11 cellular contexts compared by ENCODE assay signal in the genomic region with DNA sequence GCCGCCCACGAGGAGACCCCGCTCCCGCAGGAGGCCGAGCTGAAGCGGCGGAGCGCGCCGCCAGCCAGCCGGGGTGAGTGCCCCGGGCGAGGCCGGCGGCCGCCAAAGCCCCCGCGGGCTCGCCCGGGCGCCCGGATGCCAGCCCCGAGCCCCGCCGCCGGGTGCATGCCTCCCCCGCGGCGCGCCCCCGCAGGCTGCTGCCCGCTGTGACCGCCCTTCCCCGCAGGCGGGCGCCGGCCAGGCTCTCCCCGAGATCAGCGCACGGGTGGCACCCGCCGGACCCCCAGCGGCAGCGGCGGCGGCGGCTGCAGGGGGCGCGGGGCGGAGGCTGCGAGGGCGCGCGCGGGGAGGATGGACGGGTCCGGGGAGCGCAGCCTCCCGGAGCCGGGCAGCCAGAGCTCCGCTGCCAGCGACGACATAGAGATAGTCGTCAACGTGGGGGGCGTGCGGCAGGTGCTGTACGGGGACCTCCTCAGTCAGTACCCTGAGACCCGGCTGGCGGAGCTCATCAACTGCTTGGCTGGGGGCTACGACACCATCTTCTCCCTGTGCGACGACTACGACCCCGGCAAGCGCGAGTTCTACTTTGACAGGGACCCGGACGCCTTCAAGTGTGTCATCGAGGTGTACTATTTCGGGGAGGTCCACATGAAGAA. TPM values are rescaled to one million over a fixed set of nuclear protein-coding genes. Genes with fewer than 3 reads are reported as not detected.
DNase-seq lines count a peak whose midpoint lies in the region; ATAC-seq and TF ChIP-seq lines count a peak whose summit lies in the region.
"Had no signal": no experiment of that assay in that cellular context is flagged by ENCODE, and none has a peak within 500 bp of the region (broad histone marks: within the 10 kb centered on the region; RNA-seq: fewer than 3 reads in every experiment).

No MANE protein-coding gene starts in this region.

- H3K4me3 ChIP-seq in ectodermal cell (ENCODE audit: insufficient read depth, low read depth, low read length), result peak overlapping the region; percentile 35

- H3K27ac Mint-ChIP-seq in activated naive CD8-positive, alpha-beta T cell, result no peak overlapping the region
- H3K27ac Mint-ChIP-seq in activated naive CD8-positive, alpha-beta T cell treated with anti-CD3 and anti-CD28 coated beads, Interleukin-2, amount 50 U/mL, for 24 hours, result no peak overlapping the region
- no peak overlapping the region for H3K27ac Mint-ChIP-seq in type B pancreatic cell

- no peak for DNase-seq in activated naive CD8-positive, alpha-beta T cell treated with anti-CD3 and anti-CD28 coated beads, Interleukin-2, amount 50 U/mL, for 24 hours
- DNase-seq in mesenteric fat pad (ENCODE audit: low spot score) (peak; percentile 73), type B pancreatic cell (ENCODE audit: extremely low spot score, unreplicated experiment) (no peak), cerebellar cortex (ENCODE audit: low spot score) (no peak)
- no peak for DNase-seq in stimulated activated CD4-positive, alpha-beta T cell treated with anti-CD3 and anti-CD28 coated beads, Interleukin-4, amount 100 ng/mL, for 1 hour
- DNase-seq: NCI-H1048 had no signal

- no peaks in the 10 kb centered on the region for H3K9me3 ChIP-seq in ectodermal cell (ENCODE audit: control insufficient read depth, low read length)

- peaks cover 56% of the 10 kb centered on the region for H3K27me3 ChIP-seq in ectodermal cell (ENCODE audit: control insufficient read depth, insufficient read depth, low read length, poor library complexity, severe bottlenecking)

- H3K36me3 ChIP-seq in ectodermal cell (ENCODE audit: control insufficient read depth, insufficient read depth, low read length), result no peaks in the 10 kb centered on the region

- no peak for ATAC-seq in activated naive CD8-positive, alpha-beta T cell treated with anti-CD3 and anti-CD28 coated beads, Interleukin-2, amount 50 U/mL, for 24 hours
- ATAC-seq in HG02973 (IDR thresholded peaks at IDR 0.05; ENCODE audit: unreplicated experiment), result no peak

- H3K27me3 Mint-ChIP-seq in activated naive CD8-positive, alpha-beta T cell, result peaks cover 23% of the 10 kb centered on the region
- peaks cover 38% of the 10 kb centered on the region for H3K27me3 Mint-ChIP-seq in activated naive CD8-positive, alpha-beta T cell treated with anti-CD3 and anti-CD28 coated beads, Interleukin-2, amount 50 U/mL, for 24 hours
- peaks cover 64% of the 10 kb centered on the region for H3K27me3 Mint-ChIP-seq in type B pancreatic cell

- peaks cover 8% of the 10 kb centered on the region for H3K4me1 Mint-ChIP-seq in activated naive CD8-positive, alpha-beta T cell (ENCODE audit: low read depth)
- H3K4me1 Mint-ChIP-seq in activated naive CD8-positive, alpha-beta T cell treated with anti-CD3 and anti-CD28 coated beads, Interleukin-2, amount 50 U/mL, for 24 hours, result peaks cover 2% of the 10 kb centered on the region
- peaks cover 25% of the 10 kb centered on the region for H3K4me1 Mint-ChIP-seq in type B pancreatic cell (ENCODE audit: unreplicated experiment)

- H3K27ac ChIP-seq in ectodermal cell (ENCODE audit: insufficient read depth, low read depth, low read length, poor library complexity, severe bottlenecking), result no peak overlapping the region

- TF ChIP-seq CTCF in type B pancreatic cell (conservative IDR thresholded peaks at IDR 0.05), result peak; percentile 1

- H3K36me3 Mint-ChIP-seq in activated naive CD8-positive, alpha-beta T cell, result no peaks in the 10 kb centered on the region
- H3K36me3 Mint-ChIP-seq in activated naive CD8-positive, alpha-beta T cell treated with anti-CD3 and anti-CD28 coated beads, Interleukin-2, amount 50 U/mL, for 24 hours (ENCODE audit: low read depth), result no peaks in the 10 kb centered on the region
- H3K36me3 Mint-ChIP-seq in type B pancreatic cell, result no peaks in the 10 kb centered on the region

- peaks cover 13% of the 10 kb centered on the region for H3K4me1 ChIP-seq in ectodermal cell (ENCODE audit: control insufficient read depth, insufficient read depth, low read length)

- peak overlapping the region; percentile 40 for H3K4me3 Mint-ChIP-seq in activated naive CD8-positive, alpha-beta T cell
- H3K4me3 Mint-ChIP-seq in activated naive CD8-positive, alpha-beta T cell treated with anti-CD3 and anti-CD28 coated beads, Interleukin-2, amount 50 U/mL, for 24 hours, result no peak overlapping the region
- H3K4me3 Mint-ChIP-seq in type B pancreatic cell, result peak overlapping the region; percentile 83

- WGBS in ectodermal cell, 2 experiments, result 13 to 14% methylated on average over 81 of the region's 81 CpGs

- no peaks in the 10 kb centered on the region for H3K9me3 Mint-ChIP-seq in activated naive CD8-positive, alpha-beta T cell (ENCODE audit: low read depth)
- H3K9me3 Mint-ChIP-seq in activated naive CD8-positive, alpha-beta T cell treated with anti-CD3 and anti-CD28 coated beads, Interleukin-2, amount 50 U/mL, for 24 hours, result no peaks in the 10 kb centered on the region
- H3K9me3 Mint-ChIP-seq in type B pancreatic cell, result no peaks in the 10 kb centered on the region

RNA-seq across cellular contexts. Expression of gene KCNF1, which starts 0.5 kb away (rescaled TPM):
- 0.39 TPM for polyA plus RNA-seq in ectodermal cell (2013, experiment 1 of 4)
- 0.76 TPM for polyA plus RNA-seq in ectodermal cell (2013, experiment 2 of 4)
- 0.69 TPM for polyA plus RNA-seq in ectodermal cell (2013, experiment 3 of 4)
- polyA plus RNA-seq in ectodermal cell (2013, experiment 4 of 4), result 0.61 TPM
- 0.13 TPM for total RNA-seq in mesenteric fat pad
- 3.6 and 3.7 TPM in 2 replicates for total RNA-seq in type B pancreatic cell (ENCODE audit: low replicate concordance)
- total RNA-seq: activated CD8-positive, alpha-beta memory T cell treated with anti-CD3 and anti-CD28 coated beads for 36 hours had no signal
- polyA plus RNA-seq: liver had no signal
